Comparison of ENCODE assay signal across 8 cellular contexts in genomic region chr6:139029470-139030210, GRCh38.
DNase-seq lines count a peak whose midpoint lies in the region; ATAC-seq and TF ChIP-seq lines count a peak whose summit lies in the region.

No MANE protein-coding gene starts in this region.

- ATAC-seq in DND-41 (ENCODE audit: insufficient read depth, low read depth) (peak; percentile 39; the same call in 2 of the 3 replicates), GM19463 (IDR thresholded peaks at IDR 0.05; ENCODE audit: unreplicated experiment) (peak; percentile 36), HG03469 (IDR thresholded peaks at IDR 0.05; ENCODE audit: unreplicated experiment) (peak; percentile 18)

- peaks cover 40% of the 10 kb centered on the region for H3K4me1 ChIP-seq in DND-41 (ENCODE audit: insufficient read depth, low read length)

- in situ Hi-C loops in brain microvascular endothelial cell (cut with HindIII; ENCODE audit: low pct_ligation_motif_present, low sequenced_read_pairs), result no loop called here

- peaks cover 67% of the 10 kb centered on the region for H3K79me2 ChIP-seq in DND-41 (ENCODE audit: insufficient read depth, low read length)

- H3K27ac ChIP-seq in DND-41 (ENCODE audit: low read length) (peak overlapping the region; percentile 85), brain microvascular endothelial cell (peak overlapping the region; percentile 65)

- peak overlapping the region; percentile 81 for H3K9ac ChIP-seq in DND-41 (ENCODE audit: low read depth, low read length)

- H3K27me3 ChIP-seq in DND-41 (ENCODE audit: insufficient read depth, low read length, poor library complexity) (no peaks in the 10 kb centered on the region), brain microvascular endothelial cell (replicated peaks) (no peaks in the 10 kb centered on the region)

- peak overlapping the region; percentile 53 to 69; a peak in 3 of 4 replicates for H3K4me3 ChIP-seq in DND-41 (ENCODE audit: low read depth in 1 of 2, low read length in 2 of 2)
- H3K4me3 ChIP-seq in brain microvascular endothelial cell (ENCODE audit: low read depth, low read length), result peak overlapping the region; percentile 94

- peak overlapping the region; percentile 85 for H2AFZ ChIP-seq in DND-41 (ENCODE audit: low read depth, low read length)

- peaks cover 11% of the 10 kb centered on the region for H3K36me3 ChIP-seq in DND-41 (ENCODE audit: insufficient read depth, low read length)
- H3K36me3 ChIP-seq in brain microvascular endothelial cell (replicated peaks), result peaks cover 4% of the 10 kb centered on the region

- H3K9me3 ChIP-seq in DND-41 (ENCODE audit: insufficient read depth, low read length, severe bottlenecking), result no peaks in the 10 kb centered on the region

- peak overlapping the region; percentile 73 for H3K4me2 ChIP-seq in DND-41 (ENCODE audit: insufficient read depth, low read length)

- no peak for DNase-seq in DND-41
- peak; percentile 81 for DNase-seq in OCI-M1 (lab: John Stamatoyannopoulos, UW)
- DNase-seq in brain microvascular endothelial cell, result peak; percentile 26
- peak; percentile 58 for DNase-seq in islet precursor cell
- DNase-seq in stimulated activated CD4-positive, alpha-beta T cell treated with anti-CD3 and anti-CD28 coated beads, Interleukin-4, amount 100 ng/mL, for 1 hour, result peak; percentile 11
- no peak for DNase-seq in DMS153 (lab: John Stamatoyannopoulos, UW)

- H4K20me1 ChIP-seq in DND-41 (ENCODE audit: insufficient read depth, low read length), result peaks cover 13% of the 10 kb centered on the region; the same call in 1 of the 2 replicates

- no peak for TF ChIP-seq CTCF in DND-41 (IDR thresholded peaks at IDR 0.05; ENCODE audit: borderline replicate concordance, extremely low read depth, low read length, poor library complexity, severe bottlenecking)
- TF ChIP-seq CTCF in brain microvascular endothelial cell (IDR thresholded peaks at IDR 0.05; ENCODE audit: low read depth, low read length, missing control alignments), result no peak

Comparison
In these comparisons a context has a peak if more than half of its experiments do, and no peak if none do; other contexts are left out.
1. DNase-seq: peak in OCI-M1 (single experiment), brain microvascular endothelial cell (single experiment), islet precursor cell (single experiment) and stimulated activated CD4-positive, alpha-beta T cell treated with anti-CD3 and anti-CD28 coated beads, Interleukin-4, amount 100 ng/mL, for 1 hour (single experiment); none in DND-41 (single experiment) and DMS153 (single experiment).
2. Peak in every context shown above with its lines, with median percentiles within 50 percentile points of each other: ATAC-seq.